8 cellular contexts compared by ENCODE assay signal in the genomic region with DNA sequence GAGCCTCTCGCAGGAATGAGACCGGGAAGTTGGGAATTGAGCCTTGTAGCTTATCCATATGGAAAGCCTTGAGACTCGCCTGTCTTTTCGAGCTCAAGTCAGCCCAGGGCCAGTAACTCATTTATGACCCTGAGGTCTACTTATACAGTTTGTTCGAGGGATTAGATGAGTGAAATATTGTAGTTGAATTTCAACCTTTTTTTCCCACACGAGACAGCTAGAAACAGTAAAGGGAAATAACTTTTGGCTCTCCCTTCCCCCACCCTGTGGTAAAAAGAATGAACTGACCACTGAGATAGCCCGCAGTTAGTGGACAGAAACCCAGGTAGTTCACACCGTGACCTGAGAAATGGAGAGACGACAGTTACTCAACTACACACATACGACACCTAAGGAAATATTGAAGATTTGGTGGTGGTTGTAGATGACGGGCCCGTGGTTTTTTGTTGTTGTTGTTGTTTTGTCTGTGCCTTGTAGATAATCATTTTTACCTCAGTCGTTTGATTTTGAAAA. TPM values are rescaled to one million over a fixed set of nuclear protein-coding genes. Genes with fewer than 3 reads are reported as not detected.
DNase-seq lines count a peak whose midpoint lies in the region; ATAC-seq and TF ChIP-seq lines count a peak whose summit lies in the region.

No MANE protein-coding gene starts in this region.

- H3K9me3 Mint-ChIP-seq in activated CD8-positive, alpha-beta memory T cell treated with anti-CD3 and anti-CD28 coated beads, Interleukin-2, amount 10 ng/mL, durations not matched to agents 7 days and 5 days (ENCODE audit: low read depth), result no peaks in the 10 kb centered on the region
- no peaks in the 10 kb centered on the region for H3K9me3 Mint-ChIP-seq in nephron progenitor cell

- no peaks in the 10 kb centered on the region for H3K27me3 ChIP-seq in SJCRH30
- no peaks in the 10 kb centered on the region for H3K27me3 ChIP-seq in endocrine pancreas (ENCODE audit: control insufficient read depth, insufficient read depth, low read length)

- peaks cover 41% of the 10 kb centered on the region for H3K36me3 Mint-ChIP-seq in activated CD8-positive, alpha-beta memory T cell treated with anti-CD3 and anti-CD28 coated beads, Interleukin-2, amount 10 ng/mL, durations not matched to agents 7 days and 5 days
- H3K36me3 Mint-ChIP-seq in nephron progenitor cell (ENCODE audit: low read depth), result peaks cover 36% of the 10 kb centered on the region

- CTCF ChIA-PET in activated CD8-positive, alpha-beta memory T cell treated with anti-CD3 and anti-CD28 coated beads, Interleukin-2, amount 10 ng/mL, durations not matched to agents 7 days and 5 days (lab: Charles Lee), result interaction anchor here (1.5 to 2.5 kb wide), 2 partner anchors 9 to 109 kb away, joined by 3 to 23 read pairs; no protein-coding TSS in a partner anchor

- H3K4me1 ChIP-seq in SJCRH30, result no peaks in the 10 kb centered on the region
- H3K4me1 ChIP-seq in endocrine pancreas (ENCODE audit: control insufficient read depth, insufficient read depth, low read length), result peaks cover 19% of the 10 kb centered on the region

- H3K4me3 ChIP-seq in SJCRH30, result peak overlapping the region; percentile 99
- peak overlapping the region; percentile 96 for H3K4me3 ChIP-seq in endocrine pancreas (ENCODE audit: control insufficient read depth, insufficient read depth, low read length)

- H3K27me3 Mint-ChIP-seq in activated CD8-positive, alpha-beta memory T cell treated with anti-CD3 and anti-CD28 coated beads, Interleukin-2, amount 10 ng/mL, durations not matched to agents 7 days and 5 days, result no peaks in the 10 kb centered on the region
- H3K27me3 Mint-ChIP-seq in nephron progenitor cell (ENCODE audit: low read depth, poor library complexity), result no peaks in the 10 kb centered on the region

- H3K36me3 ChIP-seq in SJCRH30 (peaks cover 29% of the 10 kb centered on the region), endocrine pancreas (ENCODE audit: control insufficient read depth, insufficient read depth, low read length) (no peaks in the 10 kb centered on the region)

- DNase-seq in activated CD8-positive, alpha-beta memory T cell treated with anti-CD3 and anti-CD28 coated beads, Interleukin-2, amount 10 ng/mL, durations not matched to agents 7 days and 5 days, result peak; percentile 59
- DNase-seq in activated CD8-positive, alpha-beta memory T cell treated with anti-CD3 and anti-CD28 coated beads, Interleukin-2, amount 50 U/mL, for 4 hours, result no peak
- DNase-seq in SJCRH30 (peak; percentile 9 to 57), nephron progenitor cell (peak; percentile 7), T-helper 9 cell (no peak), NCI-H128 (lab: John Stamatoyannopoulos, UW; ENCODE audit: unreplicated experiment) (no peak)

- TF ChIP-seq CTCF in nephron progenitor cell (IDR thresholded peaks at IDR 0.05), result no peak

- peak overlapping the region; percentile 86 for H3K27ac ChIP-seq in SJCRH30

- ATAC-seq in activated CD8-positive, alpha-beta memory T cell treated with anti-CD3 and anti-CD28 coated beads, Interleukin-2, amount 10 ng/mL, durations not matched to agents 7 days and 5 days, result no peak
- no peak for ATAC-seq in HG03354 (IDR thresholded peaks at IDR 0.05; ENCODE audit: poor library complexity, severe bottlenecking, unreplicated experiment)

- H3K9ac ChIP-seq in endocrine pancreas (ENCODE audit: control insufficient read depth, insufficient read depth, low read length), result peak overlapping the region; percentile 97

- H3K27ac Mint-ChIP-seq in activated CD8-positive, alpha-beta memory T cell treated with anti-CD3 and anti-CD28 coated beads, Interleukin-2, amount 10 ng/mL, durations not matched to agents 7 days and 5 days, result peak overlapping the region; percentile 91
- H3K27ac Mint-ChIP-seq in nephron progenitor cell, result peak overlapping the region; percentile 86

- H3K4me1 Mint-ChIP-seq in activated CD8-positive, alpha-beta memory T cell treated with anti-CD3 and anti-CD28 coated beads, Interleukin-2, amount 10 ng/mL, durations not matched to agents 7 days and 5 days, result peaks cover 56% of the 10 kb centered on the region
- H3K4me1 Mint-ChIP-seq in nephron progenitor cell, result peaks cover 28% of the 10 kb centered on the region

- H3K9me3 ChIP-seq in SJCRH30 (replicated peaks) (no peaks in the 10 kb centered on the region), endocrine pancreas (ENCODE audit: control insufficient read depth, low read length) (no peaks in the 10 kb centered on the region)

- H3K4me3 Mint-ChIP-seq in activated CD8-positive, alpha-beta memory T cell treated with anti-CD3 and anti-CD28 coated beads, Interleukin-2, amount 10 ng/mL, durations not matched to agents 7 days and 5 days, result peak overlapping the region; percentile 85
- peak overlapping the region; percentile 90 for H3K4me3 Mint-ChIP-seq in nephron progenitor cell

RNA-seq across cellular contexts. Expression of a gene that starts 0.8 kb away (rescaled TPM):
- total RNA-seq in activated CD8-positive, alpha-beta memory T cell treated with anti-CD3 and anti-CD28 coated beads, Interleukin-2, amount 10 ng/mL, durations not matched to agents 7 days and 5 days, result 100 to 1,000 TPM in 1 of 2 experiments, 10 to 100 TPM in 1; 75.8 to 124 TPM
- total RNA-seq in SJCRH30 (2014; rRNA removed; shearing (Covaris generic)), result 84.0 and 96.4 TPM in 2 replicates

Comparison
In these comparisons a context has a peak if more than half of its experiments do, and no peak if none do; other contexts are left out.
1. DNase-seq: peak in activated CD8-positive, alpha-beta memory T cell treated with anti-CD3 and anti-CD28 coated beads, Interleukin-2, amount 10 ng/mL, durations not matched to agents 7 days and 5 days (single experiment), SJCRH30 (2 of 2) and nephron progenitor cell (single experiment); none in activated CD8-positive, alpha-beta memory T cell treated with anti-CD3 and anti-CD28 coated beads, Interleukin-2, amount 50 U/mL, for 4 hours (single experiment), T-helper 9 cell (single experiment) and NCI-H128 (single experiment).